8 cellular contexts compared by ENCODE assay signal in genomic region chr17:40362696-40363479, GRCh38. TPM values are rescaled to one million over a fixed set of nuclear protein-coding genes. Genes with fewer than 3 reads are reported as not detected.
DNase-seq lines count a peak whose midpoint lies in the region; ATAC-seq and TF ChIP-seq lines count a peak whose summit lies in the region.

No MANE protein-coding gene starts in this region.

- DNase-seq in DMS114 treated with DMSO at 0.1 percent for 48 hours (lab: John Stamatoyannopoulos, UW; ENCODE audit: unreplicated experiment) (peak; percentile 33), LNCaP clone FGC (ENCODE audit: low read depth) (peak; percentile 34), T-helper 1 cell (peak; percentile 49 to 85 (median 67)), amniotic epithelial cell (ENCODE audit: low read depth) (peak; percentile 66), G401 (ENCODE audit: low spot score) (no peak)
- DNase-seq in stimulated activated CD4-positive, alpha-beta T cell treated with anti-CD3 and anti-CD28 coated beads, Interleukin-15, amount 100 ng/mL, for 1 hour (ENCODE audit: low read depth in 1 of 2, low spot score in 1 of 2), result peak; percentile 58 to 81

- peak; percentile 63 for ATAC-seq in GM21528 (IDR thresholded peaks at IDR 0.05; ENCODE audit: low FRiP score, unreplicated experiment)

- in situ Hi-C loops in G401 (cut with HindIII; ENCODE audit: low sequenced_read_pairs), result no loop called here

- peak; percentile 91 for TF ChIP-seq CTCF in LNCaP clone FGC (IDR thresholded peaks at IDR 0.05; ENCODE audit: control insufficient read depth, extremely low read depth, insufficient read depth)

- H3K4me3 ChIP-seq in LNCaP clone FGC (ENCODE audit: low read depth, low read length) (peak overlapping the region; percentile 52), iPS-11a (ENCODE audit: low read depth, low read length) (peak overlapping the region; percentile 37)

RNA-seq across cellular contexts. Expression of gene GJD3, which starts 1.6 kb away (rescaled TPM):
- not detected in 2 replicates for total RNA-seq in G401 (2014; rRNA removed; shearing (Covaris generic))

RNA-seq across cellular contexts. Expression of gene RARA, which starts 53.9 kb away (rescaled TPM):
- total RNA-seq in G401 (2014; rRNA removed; shearing (Covaris generic)), result 9.5 and 11.8 TPM in 2 replicates

RNA-seq across cellular contexts. Expression of gene TOP2A, which starts 54.8 kb away (rescaled TPM):
- total RNA-seq in G401 (2014; rRNA removed; shearing (Covaris generic)), result 133 and 277 TPM in 2 replicates
